Comparison of ENCODE assay signal across 10 cellular contexts in the genomic region with DNA sequence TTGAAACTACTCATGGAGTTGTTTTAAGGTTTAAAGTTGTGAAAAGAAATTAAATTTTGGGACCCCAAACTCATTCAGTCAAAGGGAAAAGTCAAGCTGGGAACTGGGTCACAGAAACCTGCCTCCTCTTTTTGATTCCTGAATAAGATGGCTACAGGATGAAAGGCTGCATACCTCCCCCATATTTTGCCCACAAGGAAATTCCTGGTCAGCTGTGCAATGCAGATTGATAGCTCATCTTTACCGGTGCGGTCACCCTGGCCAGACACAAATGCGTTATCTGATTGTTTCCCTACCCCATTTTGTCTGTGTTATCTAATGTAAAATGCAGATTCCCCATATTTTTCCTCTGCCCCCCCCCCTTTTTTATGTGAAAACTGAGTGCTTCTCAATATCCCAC.
DNase-seq lines count a peak whose midpoint lies in the region; ATAC-seq and FAIRE-seq lines count a peak whose summit lies in the region.
"Had no signal": no experiment of that assay in that cellular context is flagged by ENCODE, and none has a peak within 500 bp of the region (broad histone marks: within the 10 kb centered on the region; RNA-seq: fewer than 3 reads in every experiment).

No MANE protein-coding gene starts in this region.

- no peaks in the 10 kb centered on the region for H3K9me3 Mint-ChIP-seq in dendritic cell treated with granulocyte-macrophage colony-stimulating factor and Interleukin-4, amounts not matched to agents 40 ng/mL and 50 ng/mL, for 4 days
- H3K9me3 Mint-ChIP-seq: HFFc6, memory B cell had no signal

- peak overlapping the region in 5 of 7 experiments; percentile 9 to 23 (median 19) for H3K4me3 ChIP-seq in skin epidermis

- intact Hi-C loops in dendritic cell treated with granulocyte-macrophage colony-stimulating factor and Interleukin-4, amounts not matched to agents 40 ng/mL and 50 ng/mL, for 4 days (cut with micrococcal nuclease), result loop anchor here (2.0 kb wide), 2 partner anchors 25 to 35 kb away; a partner anchor contains a TSS

- FAIRE-seq in RCC 7860 (lab: Jason Lieb, UNC), result no peak

- H3K4me3 Mint-ChIP-seq in dendritic cell treated with granulocyte-macrophage colony-stimulating factor and Interleukin-4, amounts not matched to agents 40 ng/mL and 50 ng/mL, for 4 days, result peak overlapping the region; percentile 92
- H3K4me3 Mint-ChIP-seq: HFFc6, memory B cell had no signal

- ATAC-seq in HG03342 (IDR thresholded peaks at IDR 0.05; ENCODE audit: unreplicated experiment) (no peak), HG03175 (IDR thresholded peaks at IDR 0.05; ENCODE audit: unreplicated experiment) (no peak), HG03520 (IDR thresholded peaks at IDR 0.05; ENCODE audit: unreplicated experiment) (no peak)

- peaks cover 64% of the 10 kb centered on the region for H3K36me3 Mint-ChIP-seq in dendritic cell treated with granulocyte-macrophage colony-stimulating factor and Interleukin-4, amounts not matched to agents 40 ng/mL and 50 ng/mL, for 4 days (ENCODE audit: low read depth)

- H3K27ac Mint-ChIP-seq in dendritic cell treated with granulocyte-macrophage colony-stimulating factor and Interleukin-4, amounts not matched to agents 40 ng/mL and 50 ng/mL, for 4 days, result peak overlapping the region; percentile 96
- H3K27ac Mint-ChIP-seq: HFFc6, memory B cell had no signal

- peak overlapping the region in 12 of 21 experiments; percentile 1 to 89 (median 58) for H3K27ac ChIP-seq in skin epidermis

- DNase-seq in EH (ENCODE audit: low read depth), result peak; percentile 15
- peak; percentile 42 for DNase-seq in RCC 7860 (ENCODE audit: low spot score)
- DNase-seq: HFFc6, NCI-H446 treated with DMSO at 0.1 percent for 48 hours had no signal

- peaks cover 42% of the 10 kb centered on the region for H3K4me1 Mint-ChIP-seq in dendritic cell treated with granulocyte-macrophage colony-stimulating factor and Interleukin-4, amounts not matched to agents 40 ng/mL and 50 ng/mL, for 4 days (ENCODE audit: low read depth)

- H3K27me3 Mint-ChIP-seq in dendritic cell treated with granulocyte-macrophage colony-stimulating factor and Interleukin-4, amounts not matched to agents 40 ng/mL and 50 ng/mL, for 4 days, result no peaks in the 10 kb centered on the region
- H3K27me3 Mint-ChIP-seq: memory B cell had no signal
